ENCODE assay signal across 13 cellular contexts in genomic region chr15:67720556-67721175, GRCh38.
DNase-seq lines count a peak whose midpoint lies in the region; ATAC-seq and TF ChIP-seq lines count a peak whose summit lies in the region.
"Had no signal": no experiment of that assay in that cellular context is flagged by ENCODE, and none has a peak within 500 bp of the region (broad histone marks: within the 10 kb centered on the region; RNA-seq: fewer than 3 reads in every experiment).

No MANE protein-coding gene starts in this region.

- no peak overlapping the region for H3K4me3 ChIP-seq in NB4 (ENCODE audit: low read depth, low read length)
- H3K4me3 ChIP-seq: ovary, PC-9 had no signal

- TF ChIP-seq POLR2A in NB4 (IDR thresholded peaks at IDR 0.05; ENCODE audit: extremely low read depth, insufficient read length) (no peak), GM18505 (IDR thresholded peaks at IDR 0.05; ENCODE audit: borderline replicate concordance, extremely low read depth, insufficient read depth, insufficient read length) (no peak)

- no peaks in the 10 kb centered on the region for H3K9me3 Mint-ChIP-seq in progenitor cell of endocrine pancreas (ENCODE audit: low read depth)
- H3K9me3 Mint-ChIP-seq in activated CD4-positive, alpha-beta T cell treated with anti-CD3 and anti-CD28 coated beads for 36 hours (ENCODE audit: low read depth), result no peaks in the 10 kb centered on the region

- ATAC-seq in activated CD4-positive, alpha-beta T cell treated with anti-CD3 and anti-CD28 coated beads for 36 hours, result no peak
- no peak for ATAC-seq in GM18505 (IDR thresholded peaks at IDR 0.05; ENCODE audit: unreplicated experiment)
- ATAC-seq: HCT116 had no signal

- CTCF ChIA-PET in HEK293T (lab: Yijun Ruan, JAX), result interaction anchor here (0.6 kb wide), 1 partner anchor 123 kb away, joined by 6 read pairs; no protein-coding TSS in a partner anchor
- CTCF ChIA-PET in activated CD4-positive, alpha-beta T cell treated with anti-CD3 and anti-CD28 coated beads for 36 hours (lab: Charles Lee), result no interaction called here

- intact Hi-C loops in activated CD4-positive, alpha-beta T cell treated with anti-CD3 and anti-CD28 coated beads for 36 hours (cut with DNase I, micrococcal nuclease), result no loop called here

- peak; percentile 48 for DNase-seq in HEK293T (ENCODE audit: extremely low spot score)
- peak; percentile 79 for DNase-seq in NB4 (ENCODE audit: low read depth)
- DNase-seq in UCSD-AML1 (lab: John Stamatoyannopoulos, UW; ENCODE audit: unreplicated experiment), result peak; percentile 20
- DNase-seq in progenitor cell of endocrine pancreas (ENCODE audit: low spot score, unreplicated experiment), result no peak
- DNase-seq in activated CD4-positive, alpha-beta T cell treated with anti-CD3 and anti-CD28 coated beads for 36 hours, result no peak
- DNase-seq in stimulated activated CD4-positive, alpha-beta T cell treated with anti-CD3 and anti-CD28 coated beads, Interleukin-2, amount 100 ng/mL, for 48 hours, result no peak
- DNase-seq: DND-41, NCI-H2107, ovary, PC-9, WERI-Rb-1 had no signal

- POLR2A ChIA-PET in HEK293T (lab: Yijun Ruan, JAX), result interaction anchor here (0.6 to 0.7 kb wide), 4 partner anchors 45 to 199 kb away, joined by 3 read pairs; partner anchors contain the start of gene MAP2K5
- POLR2A ChIA-PET in activated CD4-positive, alpha-beta T cell treated with anti-CD3 and anti-CD28 coated beads for 36 hours (lab: Charles Lee), result no interaction called here

- peaks cover 6% of the 10 kb centered on the region for H3K36me3 Mint-ChIP-seq in progenitor cell of endocrine pancreas (ENCODE audit: insufficient read depth)
- peaks cover 2% of the 10 kb centered on the region for H3K36me3 Mint-ChIP-seq in activated CD4-positive, alpha-beta T cell treated with anti-CD3 and anti-CD28 coated beads for 36 hours (ENCODE audit: low read depth)

- H3K4me3 Mint-ChIP-seq in progenitor cell of endocrine pancreas (ENCODE audit: low read depth), result no peak overlapping the region
- H3K4me3 Mint-ChIP-seq in activated CD4-positive, alpha-beta T cell treated with anti-CD3 and anti-CD28 coated beads for 36 hours, result no peak overlapping the region

- H3K27me3 Mint-ChIP-seq in progenitor cell of endocrine pancreas, result no peaks in the 10 kb centered on the region
- no peaks in the 10 kb centered on the region for H3K27me3 Mint-ChIP-seq in activated CD4-positive, alpha-beta T cell treated with anti-CD3 and anti-CD28 coated beads for 36 hours

- TF ChIP-seq CTCF in NB4 (IDR thresholded peaks at IDR 0.05; ENCODE audit: low read depth, low read length) (no peak), progenitor cell of endocrine pancreas (IDR thresholded peaks at IDR 0.05; ENCODE audit: unreplicated experiment) (no peak)

- H3K27ac Mint-ChIP-seq in progenitor cell of endocrine pancreas, result peak overlapping the region; percentile 29
- no peak overlapping the region for H3K27ac Mint-ChIP-seq in activated CD4-positive, alpha-beta T cell treated with anti-CD3 and anti-CD28 coated beads for 36 hours

- H3K4me1 Mint-ChIP-seq in progenitor cell of endocrine pancreas (ENCODE audit: low read depth), result peaks cover 15% of the 10 kb centered on the region
- peaks cover 4% of the 10 kb centered on the region for H3K4me1 Mint-ChIP-seq in activated CD4-positive, alpha-beta T cell treated with anti-CD3 and anti-CD28 coated beads for 36 hours

TF ChIP-seq in HEK293T, 16 proteins besides CTCF, POLR2A, EP300 and RAD21:
- TF ChIP-seq FOXA1 (IDR thresholded peaks at IDR 0.05) (no peak), SP1 (IDR thresholded peaks at IDR 0.05) (no peak), L3MBTL2 (conservative IDR thresholded peaks at IDR 0.05) (no peak), HDGF (IDR thresholded peaks at IDR 0.05; ENCODE audit: borderline replicate concordance) (no peak), FOXK2 (IDR thresholded peaks at IDR 0.05) (no peak), TARDBP (IDR thresholded peaks at IDR 0.05) (no peak), NFRKB (IDR thresholded peaks at IDR 0.05) (no peak), PKNOX1 (IDR thresholded peaks at IDR 0.05) (peak; percentile 96), ELF4 (IDR thresholded peaks at IDR 0.05) (peak; percentile 53; the same call in 1 of the 2 replicates), BHLHE40 (IDR thresholded peaks at IDR 0.05; ENCODE audit: borderline replicate concordance) (no peak), ARNT (IDR thresholded peaks at IDR 0.05) (peak; percentile 32; the same call in 1 of the 2 replicates), CTBP1 (IDR thresholded peaks at IDR 0.05; ENCODE audit: borderline replicate concordance) (peak; percentile 80), SUZ12 (IDR thresholded peaks at IDR 0.05) (no peak), LEF1 (IDR thresholded peaks at IDR 0.05; ENCODE audit: borderline replicate concordance) (no peak), FOXM1 (IDR thresholded peaks at IDR 0.05; ENCODE audit: borderline replicate concordance) (no peak), ZNF384 (IDR thresholded peaks at IDR 0.05) (peak; percentile 44; the same call in 1 of the 2 replicates)
TF ChIP-seq in HEK293T: peak in this region for 5.

Comparison
In these comparisons a context has a peak if more than half of its experiments do, and no peak if none do; other contexts are left out.
1. DNase-seq: peak in HEK293T (single experiment), NB4 (single experiment) and UCSD-AML1 (single experiment); none in progenitor cell of endocrine pancreas (single experiment), activated CD4-positive, alpha-beta T cell treated with anti-CD3 and anti-CD28 coated beads for 36 hours (single experiment) and stimulated activated CD4-positive, alpha-beta T cell treated with anti-CD3 and anti-CD28 coated beads, Interleukin-2, amount 100 ng/mL, for 48 hours (0 of 2).